Comparison of ENCODE assay signal across 14 cellular contexts in genomic region chr10:132157101-132157500, GRCh38. TPM values are rescaled to one million over a fixed set of nuclear protein-coding genes. Genes with fewer than 3 reads are reported as not detected.
DNase-seq lines count a peak whose midpoint lies in the region; ATAC-seq and TF ChIP-seq lines count a peak whose summit lies in the region.
"Had no signal": no experiment of that assay in that cellular context is flagged by ENCODE, and none has a peak within 500 bp of the region (broad histone marks: within the 10 kb centered on the region; RNA-seq: fewer than 3 reads in every experiment).

No MANE protein-coding gene starts in this region.

- no peaks in the 10 kb centered on the region for H3K27me3 Mint-ChIP-seq in activated CD8-positive, alpha-beta T cell treated with anti-CD3 and anti-CD28 coated beads, Interleukin-2, amount 10 ng/mL, durations not matched to agents 7 days and 5 days (ENCODE audit: low read depth)
- no peaks in the 10 kb centered on the region for H3K27me3 Mint-ChIP-seq in activated CD8-positive, alpha-beta T cell treated with anti-CD3 and anti-CD28 coated beads for 36 hours
- no peaks in the 10 kb centered on the region for H3K27me3 Mint-ChIP-seq in naive thymus-derived CD8-positive, alpha-beta T cell

- no peak overlapping the region for H3K4me3 ChIP-seq in osteoblast (ENCODE audit: insufficient read depth, low read length)
- H3K4me3 ChIP-seq: BLaER1, K562 had no signal

- no peaks in the 10 kb centered on the region for H3K9me3 ChIP-seq in osteoblast (ENCODE audit: low read depth, low read length)
- H3K9me3 ChIP-seq: BLaER1, Caco-2 had no signal

- POLR2A ChIA-PET in activated CD8-positive, alpha-beta T cell treated with anti-CD3 and anti-CD28 coated beads, Interleukin-2, amount 10 ng/mL, durations not matched to agents 7 days and 5 days (lab: Charles Lee), result interaction anchor here (0.8 kb wide), 1 partner anchor 9 kb away, joined by 3 read pairs; no protein-coding TSS in a partner anchor
- POLR2A ChIA-PET in activated CD8-positive, alpha-beta T cell treated with anti-CD3 and anti-CD28 coated beads for 36 hours (lab: Charles Lee), result no interaction called here
- POLR2A ChIA-PET in naive thymus-derived CD8-positive, alpha-beta T cell (lab: Charles Lee), result no interaction called here

- H2AFZ ChIP-seq in osteoblast (ENCODE audit: low read length), result no peak overlapping the region

- no peak for DNase-seq in activated CD8-positive, alpha-beta T cell treated with anti-CD3 and anti-CD28 coated beads, Interleukin-2, amount 10 ng/mL, durations not matched to agents 7 days and 5 days
- DNase-seq in activated CD8-positive, alpha-beta T cell treated with anti-CD3 and anti-CD28 coated beads for 36 hours, result no peak
- no peak for DNase-seq in naive thymus-derived CD8-positive, alpha-beta T cell
- no peak for DNase-seq in anterior cingulate cortex (lab: John Stamatoyannopoulos, UW)
- DNase-seq in substantia nigra (lab: John Stamatoyannopoulos, UW), result no peak
- DNase-seq in osteoblast (ENCODE audit: insufficient read length, low spot score, missing footprints), result no peak
- DNase-seq: Caco-2, HCEC 1CT, IMR-90 had no signal

- no peaks in the 10 kb centered on the region for H3K36me3 ChIP-seq in osteoblast (ENCODE audit: insufficient read depth, low read length)
- H3K36me3 ChIP-seq: BLaER1 had no signal

- CTCF ChIA-PET in activated CD8-positive, alpha-beta T cell treated with anti-CD3 and anti-CD28 coated beads, Interleukin-2, amount 10 ng/mL, durations not matched to agents 7 days and 5 days (lab: Charles Lee), result no interaction called here
- CTCF ChIA-PET in activated CD8-positive, alpha-beta T cell treated with anti-CD3 and anti-CD28 coated beads for 36 hours (lab: Charles Lee), result interaction anchor here (1.4 kb wide), 1 partner anchor 14 kb away, joined by 7 read pairs; no protein-coding TSS in a partner anchor

- ATAC-seq in activated CD8-positive, alpha-beta T cell treated with anti-CD3 and anti-CD28 coated beads, Interleukin-2, amount 10 ng/mL, durations not matched to agents 7 days and 5 days, result no peak
- ATAC-seq in activated CD8-positive, alpha-beta T cell treated with anti-CD3 and anti-CD28 coated beads for 36 hours, result no peak
- ATAC-seq in naive thymus-derived CD8-positive, alpha-beta T cell, result no peak
- ATAC-seq: K562 had no signal

- H3K9me3 Mint-ChIP-seq in activated CD8-positive, alpha-beta T cell treated with anti-CD3 and anti-CD28 coated beads, Interleukin-2, amount 10 ng/mL, durations not matched to agents 7 days and 5 days (ENCODE audit: insufficient read depth), result no peaks in the 10 kb centered on the region
- H3K9me3 Mint-ChIP-seq in activated CD8-positive, alpha-beta T cell treated with anti-CD3 and anti-CD28 coated beads for 36 hours, result no peaks in the 10 kb centered on the region
- peaks cover 0 to 29% (median 0%) of the 10 kb centered on the region in 9 donors for H3K9me3 Mint-ChIP-seq in naive thymus-derived CD8-positive, alpha-beta T cell

- H3K27ac ChIP-seq in angular gyrus (ENCODE audit: low read depth, low read length) (peak overlapping the region; percentile 1), substantia nigra (ENCODE audit: low read depth, low read length, poor library complexity, severe bottlenecking) (no peak overlapping the region), osteoblast (ENCODE audit: low read depth, low read length) (no peak overlapping the region)
- H3K27ac ChIP-seq: 22Rv1, BLaER1 had no signal

- H3K4me1 ChIP-seq in osteoblast (ENCODE audit: insufficient read depth, low read length), result no peaks in the 10 kb centered on the region
- H3K4me1 ChIP-seq: Caco-2 had no signal

- H4K20me1 ChIP-seq in osteoblast (ENCODE audit: insufficient read depth, low read length), result no peaks in the 10 kb centered on the region
- H4K20me1 ChIP-seq: BLaER1 had no signal

- H3K36me3 Mint-ChIP-seq in activated CD8-positive, alpha-beta T cell treated with anti-CD3 and anti-CD28 coated beads, Interleukin-2, amount 10 ng/mL, durations not matched to agents 7 days and 5 days (ENCODE audit: low read depth), result no peaks in the 10 kb centered on the region
- no peaks in the 10 kb centered on the region for H3K36me3 Mint-ChIP-seq in activated CD8-positive, alpha-beta T cell treated with anti-CD3 and anti-CD28 coated beads for 36 hours (ENCODE audit: low read depth)
- H3K36me3 Mint-ChIP-seq in naive thymus-derived CD8-positive, alpha-beta T cell, result no peaks in the 10 kb centered on the region
- H3K36me3 Mint-ChIP-seq: CD14-positive monocyte had no signal

- no peaks in the 10 kb centered on the region for H3K79me2 ChIP-seq in osteoblast (ENCODE audit: insufficient read depth, low read length)

- intact Hi-C loops in activated CD8-positive, alpha-beta T cell treated with anti-CD3 and anti-CD28 coated beads for 36 hours (cut with micrococcal nuclease), result no loop called here

- H3K4me3 Mint-ChIP-seq in activated CD8-positive, alpha-beta T cell treated with anti-CD3 and anti-CD28 coated beads, Interleukin-2, amount 10 ng/mL, durations not matched to agents 7 days and 5 days, result no peak overlapping the region
- no peak overlapping the region for H3K4me3 Mint-ChIP-seq in activated CD8-positive, alpha-beta T cell treated with anti-CD3 and anti-CD28 coated beads for 36 hours
- no peak overlapping the region for H3K4me3 Mint-ChIP-seq in naive thymus-derived CD8-positive, alpha-beta T cell
- H3K4me3 Mint-ChIP-seq: CD14-positive monocyte had no signal

- no peak for TF ChIP-seq CTCF in activated CD8-positive, alpha-beta T cell treated with anti-CD3 and anti-CD28 coated beads for 36 hours (IDR thresholded peaks at IDR 0.05)
- TF ChIP-seq CTCF in osteoblast (IDR thresholded peaks at IDR 0.05; ENCODE audit: extremely low read depth, low read depth, low read length), result no peak

- H3K4me1 Mint-ChIP-seq in activated CD8-positive, alpha-beta T cell treated with anti-CD3 and anti-CD28 coated beads, Interleukin-2, amount 10 ng/mL, durations not matched to agents 7 days and 5 days (ENCODE audit: low read depth), result peaks cover 20% of the 10 kb centered on the region
- peaks cover 18% of the 10 kb centered on the region for H3K4me1 Mint-ChIP-seq in activated CD8-positive, alpha-beta T cell treated with anti-CD3 and anti-CD28 coated beads for 36 hours (ENCODE audit: low read depth)
- H3K4me1 Mint-ChIP-seq in naive thymus-derived CD8-positive, alpha-beta T cell, result peaks cover 8 to 23% (median 13%) of the 10 kb centered on the region in 4 donors
- H3K4me1 Mint-ChIP-seq: CD14-positive monocyte had no signal

- H3K4me2 ChIP-seq in osteoblast (ENCODE audit: insufficient read depth, low read length), result no peak overlapping the region
- H3K4me2 ChIP-seq: BLaER1 had no signal

- H3K27ac Mint-ChIP-seq in activated CD8-positive, alpha-beta T cell treated with anti-CD3 and anti-CD28 coated beads, Interleukin-2, amount 10 ng/mL, durations not matched to agents 7 days and 5 days, result peak overlapping the region; percentile 11
- no peak overlapping the region for H3K27ac Mint-ChIP-seq in activated CD8-positive, alpha-beta T cell treated with anti-CD3 and anti-CD28 coated beads for 36 hours
- H3K27ac Mint-ChIP-seq in naive thymus-derived CD8-positive, alpha-beta T cell, result peak overlapping the region in 8 of 10 donors; percentile 7 to 95 (median 72)

- H3K27me3 ChIP-seq in osteoblast (ENCODE audit: insufficient read depth, low read length), result no peaks in the 10 kb centered on the region
- H3K27me3 ChIP-seq: BLaER1 had no signal

RNA-seq across cellular contexts. Expression of gene DPYSL4, which starts 29.6 kb away (rescaled TPM):
- total RNA-seq in activated CD8-positive, alpha-beta T cell treated with anti-CD3 and anti-CD28 coated beads, Interleukin-2, amount 10 ng/mL, durations not matched to agents 7 days and 5 days, result 1 to 10 TPM; 1.2 to 2.2 TPM
- total RNA-seq in activated CD8-positive, alpha-beta T cell treated with anti-CD3 and anti-CD28 coated beads for 36 hours, result 10 to 100 TPM; 20.9 to 23.2 TPM
- total RNA-seq in naive thymus-derived CD8-positive, alpha-beta T cell, result 1 to 10 TPM; 1.2 to 1.3 TPM
- polyA plus RNA-seq in naive thymus-derived CD8-positive, alpha-beta T cell, result 10 to 100 TPM in 1 of 3 donors, under 1 TPM in 1, not detected in 1; 0.31 to 11.2 TPM
- total RNA-seq in osteoblast, result 0.72 and 2.4 TPM in 2 replicates
- total RNA-seq: Caco-2, K562 had no signal
- polyA plus RNA-seq: CD14-positive monocyte had no signal
